11 cellular contexts compared by ENCODE assay signal in the genomic region with DNA sequence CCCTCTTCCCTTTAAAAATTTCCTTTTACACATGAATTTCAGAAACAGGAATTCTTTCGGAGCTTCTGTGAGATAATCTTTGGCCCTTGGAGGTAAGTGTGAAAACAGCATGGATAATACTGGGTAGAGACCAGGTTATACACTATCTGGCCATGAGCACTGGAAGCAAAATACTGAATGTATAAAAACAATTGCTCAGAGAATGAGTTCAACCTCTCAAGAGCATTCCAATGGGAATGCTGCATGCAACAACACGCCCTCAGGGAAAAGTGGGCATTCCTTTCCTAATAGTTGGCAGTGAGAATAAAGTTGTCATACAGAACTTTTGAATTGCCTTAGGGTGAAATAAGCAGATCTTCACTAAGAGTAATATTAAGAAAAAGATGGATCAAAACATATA.
A peak's percentile ranks its signal among the peaks of the same experiment; 100 is the strongest.
DNase-seq lines count a peak whose midpoint lies in the region; ATAC-seq and TF ChIP-seq lines count a peak whose summit lies in the region.
"Had no signal": no experiment of that assay in that cellular context is flagged by ENCODE, and none has a peak within 500 bp of the region (broad histone marks: within the 10 kb centered on the region; RNA-seq: fewer than 3 reads in every experiment).

No MANE protein-coding gene starts in this region.

- peak overlapping the region; percentile 99 for H3K27ac Mint-ChIP-seq in HFFc6
- H3K27ac Mint-ChIP-seq in activated naive CD8-positive, alpha-beta T cell treated with anti-CD3 and anti-CD28 coated beads, Interleukin-2, amount 50 U/mL, for 24 hours, result peak overlapping the region; percentile 49

- H3K27ac ChIP-seq in AG04450 (ENCODE audit: low read depth, low read length), result peak overlapping the region; percentile 39

- CTCF ChIA-PET in AG04450 (lab: Charles Lee), result interaction anchor here (1.0 kb wide), 1 partner anchor 28 kb away, joined by 3 read pairs; no protein-coding TSS in a partner anchor

- H3K4me1 Mint-ChIP-seq in HFFc6 (ENCODE audit: low read depth), result peaks cover 95% of the 10 kb centered on the region
- peaks cover 91% of the 10 kb centered on the region for H3K4me1 Mint-ChIP-seq in activated naive CD8-positive, alpha-beta T cell treated with anti-CD3 and anti-CD28 coated beads, Interleukin-2, amount 50 U/mL, for 24 hours

- peaks cover 5% of the 10 kb centered on the region for H3K9me3 Mint-ChIP-seq in HFFc6
- H3K9me3 Mint-ChIP-seq in activated naive CD8-positive, alpha-beta T cell treated with anti-CD3 and anti-CD28 coated beads, Interleukin-2, amount 50 U/mL, for 24 hours, result no peaks in the 10 kb centered on the region
- H3K9me3 Mint-ChIP-seq: CD8-positive, alpha-beta memory T cell had no signal

- H3K4me3 Mint-ChIP-seq in HFFc6, result peak overlapping the region; percentile 75
- no peak overlapping the region for H3K4me3 Mint-ChIP-seq in activated naive CD8-positive, alpha-beta T cell treated with anti-CD3 and anti-CD28 coated beads, Interleukin-2, amount 50 U/mL, for 24 hours
- H3K4me3 Mint-ChIP-seq: CD8-positive, alpha-beta memory T cell had no signal

- H3K27me3 ChIP-seq in AG04450 (ENCODE audit: control insufficient read depth, insufficient read depth, low read length), result no peaks in the 10 kb centered on the region

- TF ChIP-seq CTCF in AG04450 (IDR thresholded peaks at IDR 0.05; ENCODE audit: low read depth, low read length) (no peak), HFFc6 (IDR thresholded peaks at IDR 0.05) (no peak)

- H3K9me3 ChIP-seq in AG04450 (ENCODE audit: control insufficient read depth, insufficient read depth, low read length), result no peaks in the 10 kb centered on the region

- POLR2A ChIA-PET in AG04450 (lab: Yijun Ruan, JAX), result interaction anchor here (0.9 to 1.6 kb wide), 3 partner anchors 14 to 65 kb away, joined by 3 to 5 read pairs (median 3); no protein-coding TSS in a partner anchor

- H3K27me3 Mint-ChIP-seq in HFFc6 (ENCODE audit: insufficient read depth), result peaks cover 9% of the 10 kb centered on the region
- H3K27me3 Mint-ChIP-seq in activated naive CD8-positive, alpha-beta T cell treated with anti-CD3 and anti-CD28 coated beads, Interleukin-2, amount 50 U/mL, for 24 hours, result no peaks in the 10 kb centered on the region

- no peak overlapping the region for H3K4me3 ChIP-seq in AG04450 (ENCODE audit: low read depth, low read length)

- ATAC-seq in activated naive CD8-positive, alpha-beta T cell treated with anti-CD3 and anti-CD28 coated beads, Interleukin-2, amount 50 U/mL, for 24 hours, result no peak
- ATAC-seq in HG03565 (IDR thresholded peaks at IDR 0.05; ENCODE audit: unreplicated experiment), result no peak

- DNase-seq in AG04450 (ENCODE audit: low read depth, low spot score), result no peak
- DNase-seq in HFFc6, result peak; percentile 83
- DNase-seq in activated naive CD8-positive, alpha-beta T cell treated with anti-CD3 and anti-CD28 coated beads, Interleukin-2, amount 50 U/mL, for 24 hours, result no peak
- peak; percentile 19 for DNase-seq in kidney glomerular epithelial cell (lab: John Stamatoyannopoulos, UW)
- no peak for DNase-seq in cerebellar cortex (ENCODE audit: low spot score)
- DNase-seq in SK-N-DZ (ENCODE audit: low spot score), result no peak
- no peak for DNase-seq in DMS53 treated with DMSO at 0.1 percent for 48 hours (lab: John Stamatoyannopoulos, UW; ENCODE audit: unreplicated experiment)
- DNase-seq: activated CD8-positive, alpha-beta memory T cell treated with anti-CD3 and anti-CD28 coated beads for 24 hours; CD8-positive, alpha-beta memory T cell; NCI-H1417 had no signal

- H3K36me3 Mint-ChIP-seq in HFFc6 (ENCODE audit: low read depth), result peaks cover 31% of the 10 kb centered on the region
- peaks cover 31% of the 10 kb centered on the region for H3K36me3 Mint-ChIP-seq in activated naive CD8-positive, alpha-beta T cell treated with anti-CD3 and anti-CD28 coated beads, Interleukin-2, amount 50 U/mL, for 24 hours (ENCODE audit: low read depth)
- H3K36me3 Mint-ChIP-seq: CD8-positive, alpha-beta memory T cell had no signal

Comparison
In these comparisons a context has a peak if more than half of its experiments do, and no peak if none do; other contexts are left out.
1. DNase-seq: peak in HFFc6 (single experiment) and kidney glomerular epithelial cell (single experiment); none in AG04450 (single experiment), activated naive CD8-positive, alpha-beta T cell treated with anti-CD3 and anti-CD28 coated beads, Interleukin-2, amount 50 U/mL, for 24 hours (single experiment), cerebellar cortex (single experiment), SK-N-DZ (single experiment) and DMS53 treated with DMSO at 0.1 percent for 48 hours (single experiment).